In the genomic region with DNA sequence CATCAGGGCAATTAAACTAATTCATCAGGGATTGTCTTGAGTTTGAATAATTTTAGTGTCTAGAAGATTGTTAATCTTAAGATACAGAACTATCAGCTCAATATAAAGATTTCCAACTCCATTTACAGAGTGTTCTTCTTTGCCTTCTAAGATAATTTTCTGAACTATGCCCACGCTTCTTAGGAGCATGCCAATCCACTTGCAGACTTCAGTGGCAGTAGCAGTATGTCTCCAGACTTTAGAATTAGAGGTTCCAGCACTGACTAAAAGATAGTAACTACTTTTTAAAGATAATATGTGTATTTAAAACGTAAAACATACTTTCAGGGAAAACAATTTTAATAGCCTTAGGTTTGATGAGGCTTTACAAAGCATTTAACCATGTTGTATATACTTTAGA, we compare ENCODE assay signal across 5 cellular contexts.
"Had no signal": no experiment of that assay in that cellular context is flagged by ENCODE, and none has a peak within 500 bp of the region (broad histone marks: within the 10 kb centered on the region; RNA-seq: fewer than 3 reads in every experiment).

No MANE protein-coding gene starts in this region.

- H3K4me3 Mint-ChIP-seq: IgD-negative memory B cell had no signal

- H3K4me1 Mint-ChIP-seq: IgD-negative memory B cell had no signal

- DNase-seq: IMR-90 had no signal

- H3K4me3 ChIP-seq: K562 had no signal

- H3K27ac ChIP-seq: HL-60 had no signal

- H3K9me3 Mint-ChIP-seq: IgD-negative memory B cell had no signal

- ATAC-seq: HepG2, K562 had no signal

- H3K27ac Mint-ChIP-seq: IgD-negative memory B cell had no signal
